Comparison of ENCODE assay signal across 28 cellular contexts in genomic region chr11:46877580-46877979, GRCh38.
"Had no signal": no experiment of that assay in that cellular context is flagged by ENCODE, and none has a peak within 500 bp of the region (broad histone marks: within the 10 kb centered on the region; RNA-seq: fewer than 3 reads in every experiment).

No MANE protein-coding gene starts in this region.

- ATAC-seq: effector memory CD8-positive, alpha-beta T cell; esophagus mucosa; foreskin keratinocyte; gastrocnemius medialis; gastroesophageal sphincter; heart left ventricle; heart right ventricle had no signal

- DNase-seq: colonic mucosa; cortex of kidney; dermis blood vessel endothelial cell; dorsolateral prefrontal cortex; effector CD4-positive, alpha-beta T cell; effector CD8-positive, alpha-beta T cell; effector memory CD4-positive, alpha-beta T cell; effector memory CD8-positive, alpha-beta T cell; endodermal cell; erythroblast; esophagus squamous epithelium; foreskin fibroblast; foreskin keratinocyte; foreskin melanocyte; gastrocnemius medialis; glutamatergic neuron; head of caudate nucleus; heart left ventricle; heart right ventricle had no signal

- H3K27me3 ChIP-seq: colonic mucosa, dorsolateral prefrontal cortex, esophagus muscularis mucosa, esophagus squamous epithelium, foreskin keratinocyte, gastrocnemius medialis, gastroesophageal sphincter, heart left ventricle, heart right ventricle had no signal

- FAIRE-seq: colon, endometrium, endothelial cell of umbilical vein, frontal cortex had no signal

- H3K9me3 ChIP-seq: colonic mucosa, esophagus muscularis mucosa, esophagus squamous epithelium, gastrocnemius medialis, gastroesophageal sphincter, heart left ventricle, heart right ventricle had no signal

- H3K27ac ChIP-seq: colonic mucosa, coronary artery, epithelial cell of prostate, esophagus muscularis mucosa, esophagus squamous epithelium, foreskin keratinocyte, gastrocnemius medialis, gastroesophageal sphincter, heart left ventricle, heart right ventricle had no signal

- H3K4me1 ChIP-seq: colonic mucosa, esophagus muscularis mucosa, esophagus squamous epithelium, foreskin keratinocyte, gastrocnemius medialis, gastroesophageal sphincter, heart left ventricle, heart right ventricle had no signal

- H3K4me3 ChIP-seq: colonic mucosa, coronary artery, dorsolateral prefrontal cortex, esophagus muscularis mucosa, esophagus squamous epithelium, gastrocnemius medialis, gastroesophageal sphincter, heart left ventricle, heart right ventricle had no signal
